In the genomic region with DNA sequence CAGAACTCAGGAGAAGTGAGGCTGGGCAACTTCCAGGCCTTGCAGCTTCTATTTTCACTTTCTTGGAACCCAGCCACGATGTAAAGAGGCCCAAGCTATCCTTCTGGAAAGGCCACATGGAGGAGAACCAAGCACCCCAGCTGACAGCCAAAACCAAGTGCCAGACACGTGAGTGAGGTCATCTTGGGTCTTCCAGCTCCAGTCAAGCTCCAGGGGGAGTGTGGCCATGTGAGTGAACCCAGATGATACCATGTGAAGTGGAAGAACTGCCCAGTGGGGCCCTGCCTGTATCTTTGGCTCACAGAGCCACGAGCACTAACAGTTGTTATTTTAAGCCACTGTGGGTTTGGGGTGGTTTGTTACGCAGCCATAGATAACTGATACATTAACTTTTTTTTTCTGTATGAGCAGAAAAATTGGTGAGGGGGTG, we compare ENCODE assay signal across 19 cellular contexts.
DNase-seq lines count a peak whose midpoint lies in the region; ATAC-seq and TF ChIP-seq lines count a peak whose summit lies in the region.
"Had no signal": no experiment of that assay in that cellular context is flagged by ENCODE, and none has a peak within 500 bp of the region (broad histone marks: within the 10 kb centered on the region; RNA-seq: fewer than 3 reads in every experiment).

No MANE protein-coding gene starts in this region.

- DNase-seq in RWPE1 (ENCODE audit: low spot score) = no peak
- peak; percentile 81 for DNase-seq in fibroblast of mammary gland (ENCODE audit: low read depth)
- no peak for DNase-seq in trophoblast cell
- no peak for DNase-seq in posterior vena cava (ENCODE audit: low spot score)
- DNase-seq: activated CD4-positive, alpha-beta T cell treated with anti-CD3 and anti-CD28 coated beads, Interleukin-2, amount 50 U/mL, for 1 hour; activated naive CD4-positive, alpha-beta T cell treated with anti-CD3 and anti-CD28 coated beads for 36 hours; BE2C; erythroblast; NCI-H1092 treated with DMSO at 0.1 percent for 48 hours; NCI-H82; ovary; Peyer's patch; stimulated activated CD4-positive, alpha-beta T cell treated with anti-CD3 and anti-CD28 coated beads, Interleukin-4, amount 100 ng/mL, for 1 hour; testis had no signal

- peak overlapping the region; percentile 55 for H2AK5ac ChIP-seq in trophoblast cell (ENCODE audit: low read length)

- no peak overlapping the region for H3K4me2 ChIP-seq in trophoblast cell (ENCODE audit: low read length)

- H3K36me3 ChIP-seq in HEK293 (ENCODE audit: control insufficient read depth in 2 of 2, insufficient read depth in 1 of 2, low read length in 2 of 2) = no peaks in the 10 kb centered on the region
- no peaks in the 10 kb centered on the region for H3K36me3 ChIP-seq in trophoblast cell (ENCODE audit: control insufficient read depth in 1 of 2, insufficient read depth in 2 of 2, low read length in 2 of 2)
- H3K36me3 ChIP-seq: BE2C, ovary, Peyer's patch had no signal

- H2BK5ac ChIP-seq in trophoblast cell (ENCODE audit: low read depth, low read length, poor library complexity) = peak overlapping the region; percentile 73

- H3K4me1 ChIP-seq in HEK293 (ENCODE audit: control insufficient read depth, insufficient read depth, low read length) = peaks cover under 1% of the 10 kb centered on the region
- peaks cover 23 to 30% of the 10 kb centered on the region in 2 experiments for H3K4me1 ChIP-seq in trophoblast cell (ENCODE audit: control insufficient read depth in 1 of 2, insufficient read depth in 2 of 2, low read length in 2 of 2)

- no peak overlapping the region for H4K12ac ChIP-seq in trophoblast cell (ENCODE audit: low read depth, low read length)

- WGBS in trophoblast cell (ENCODE audit: extremely low coverage, insufficient coverage, insufficient read length) = no CpG with 5 or more reads among the region's 4 CpGs

- no peak overlapping the region for H3K4ac ChIP-seq in trophoblast cell (ENCODE audit: low read depth, low read length)

- H2BK12ac ChIP-seq in trophoblast cell (ENCODE audit: low read length) = peak overlapping the region; percentile 42

- no peak overlapping the region for H3K4me3 ChIP-seq in HEK293 (ENCODE audit: low read depth, low read length)
- H3K4me3 ChIP-seq in fibroblast of mammary gland (ENCODE audit: control insufficient read depth, low read depth, low read length) = no peak overlapping the region
- no peak overlapping the region for H3K4me3 ChIP-seq in trophoblast cell (ENCODE audit: low read depth, low read length)
- H3K4me3 ChIP-seq: ovary, Peyer's patch, skin epidermis, testis had no signal

- ATAC-seq in GM18909 (IDR thresholded peaks at IDR 0.05; ENCODE audit: poor library complexity, unreplicated experiment) (no peak), HG03469 (IDR thresholded peaks at IDR 0.05; ENCODE audit: unreplicated experiment) (no peak)
- ATAC-seq: left colon had no signal

- H3K79me1 ChIP-seq in trophoblast cell (ENCODE audit: low read length) = peaks cover 37% of the 10 kb centered on the region

- H3K18ac ChIP-seq in trophoblast cell (ENCODE audit: low read length) = peak overlapping the region; percentile 28

- H3K9ac ChIP-seq in trophoblast cell (ENCODE audit: low read length) = no peak overlapping the region

- POLR2A ChIA-PET in HEK293 (lab: Yijun Ruan, JAX) = no interaction called here
- POLR2A ChIA-PET in RWPE1 (lab: Yijun Ruan, JAX; ENCODE audit: low non-redundant PET) = no interaction called here

- CTCF ChIA-PET in HEK293 (lab: Yijun Ruan, JAX) (no interaction called here), RWPE1 (lab: Yijun Ruan, JAX) (interaction anchor here (0.6 kb wide), 1 partner anchor 21 kb away, joined by 3 read pairs; no protein-coding TSS in a partner anchor)

- intact Hi-C loops in posterior vena cava (cut with DNase I) = loop anchor here in 1 of 2 donors (10.0 kb wide), 1 partner anchor 92 kb away; no protein-coding TSS in a partner anchor

- H3K23ac ChIP-seq in trophoblast cell (ENCODE audit: low read length) = no peak overlapping the region

- H3K79me2 ChIP-seq in trophoblast cell (ENCODE audit: control insufficient read depth, insufficient read depth, low read length, poor library complexity) = peaks cover 2% of the 10 kb centered on the region

- H4K91ac ChIP-seq in trophoblast cell (ENCODE audit: low read depth, low read length) = peak overlapping the region; percentile 78

- peak overlapping the region; percentile 92 for H2BK120ac ChIP-seq in trophoblast cell (ENCODE audit: insufficient read depth, low read length, poor library complexity)

- H3K9me3 ChIP-seq in HEK293 (ENCODE audit: control insufficient read depth, insufficient read depth, low read depth, low read length) = no peaks in the 10 kb centered on the region
- no peaks in the 10 kb centered on the region for H3K9me3 ChIP-seq in trophoblast cell (ENCODE audit: insufficient read depth, low read depth, low read length)
- H3K9me3 ChIP-seq: BE2C, ovary, Peyer's patch, testis had no signal

- peak overlapping the region; percentile 48 for H3K14ac ChIP-seq in trophoblast cell (ENCODE audit: low read length)

- H3K27ac ChIP-seq in HEK293 (ENCODE audit: extremely low read depth, low read depth, low read length) (no peak overlapping the region), RWPE1 (peak overlapping the region; percentile 53), trophoblast cell (ENCODE audit: low read depth, low read length) (peak overlapping the region; percentile 53)
- H3K27ac ChIP-seq: ovary, testis had no signal

- H4K8ac ChIP-seq in trophoblast cell (ENCODE audit: low read depth, low read length) = no peak overlapping the region

- no peak overlapping the region for H2AFZ ChIP-seq in trophoblast cell (ENCODE audit: insufficient read depth, low read length, poor library complexity)

- TF ChIP-seq CTCF in HEK293 (tag by site-specific recombination; IDR thresholded peaks at IDR 0.05) (no peak), RWPE1 (conservative IDR thresholded peaks at IDR 0.05; ENCODE audit: low read depth) (no peak), fibroblast of mammary gland (conservative IDR thresholded peaks at IDR 0.05; ENCODE audit: control insufficient read depth, insufficient read depth, low read depth, low read length) (no peak)

- no peaks in the 10 kb centered on the region for H3K27me3 ChIP-seq in trophoblast cell (ENCODE audit: insufficient read depth, low read length)
- H3K27me3 ChIP-seq: BE2C, ovary, Peyer's patch, testis had no signal

TF ChIP-seq in HEK293, 187 proteins besides CTCF, POLR2A, EP300 and RAD21:
- no peak for TF ChIP-seq ZFHX2 (tag by site-specific recombination; conservative IDR thresholded peaks at IDR 0.05)
- peak; percentile 89 for TF ChIP-seq RBAK (tag by site-specific recombination; IDR thresholded peaks at IDR 0.05)
- TF ChIP-seq ZNF837 (tag by site-specific recombination; IDR thresholded peaks at IDR 0.05) = no peak
- TF ChIP-seq ZNF24 (tag by site-specific recombination; IDR thresholded peaks at IDR 0.05) = no peak
- TF ChIP-seq, protein P1, sequence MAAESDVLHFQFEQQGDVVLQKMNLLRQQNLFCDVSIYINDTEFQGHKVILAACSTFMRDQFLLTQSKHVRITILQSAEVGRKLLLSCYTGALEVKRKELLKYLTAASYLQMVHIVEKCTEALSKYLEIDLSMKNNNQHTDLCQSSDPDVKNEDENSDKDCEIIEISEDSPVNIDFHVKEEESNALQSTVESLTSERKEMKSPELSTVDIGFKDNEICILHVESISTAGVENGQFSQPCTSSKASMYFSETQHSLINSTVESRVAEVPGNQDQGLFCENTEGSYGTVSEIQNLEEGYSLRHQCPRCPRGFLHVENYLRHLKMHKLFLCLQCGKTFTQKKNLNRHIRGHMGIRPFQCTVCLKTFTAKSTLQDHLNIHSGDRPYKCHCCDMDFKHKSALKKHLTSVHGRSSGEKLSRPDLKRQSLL (tag by site-specific recombination; IDR thresholded peaks at IDR 0.05) = no peak
